8 cellular contexts compared by ENCODE assay signal in genomic region chr17:82031885-82032627, GRCh38. TPM values are rescaled to one million over a fixed set of nuclear protein-coding genes. Genes with fewer than 3 reads are reported as not detected.
DNase-seq lines count a peak whose midpoint lies in the region; ATAC-seq, FAIRE-seq and TF ChIP-seq lines count a peak whose summit lies in the region.

No MANE protein-coding gene starts in this region.

- H3K27me3 ChIP-seq in KMS-11 (ENCODE audit: insufficient read depth, low read depth) (no peaks in the 10 kb centered on the region), smooth muscle cell (ENCODE audit: low read depth) (no peaks in the 10 kb centered on the region)

- H3K27ac ChIP-seq in KMS-11 (peak overlapping the region; percentile 28; the same call in 1 of the 2 replicates), smooth muscle cell (ENCODE audit: low read depth) (no peak overlapping the region)

- H4K20me1 ChIP-seq in KMS-11 (ENCODE audit: insufficient read depth) (no peaks in the 10 kb centered on the region), smooth muscle cell (ENCODE audit: low read depth) (no peaks in the 10 kb centered on the region)

- peaks cover 6% of the 10 kb centered on the region for H3F3A ChIP-seq in smooth muscle cell (ENCODE audit: low read depth)

- H3K4me2 ChIP-seq in KMS-11 (peak overlapping the region; percentile 92), smooth muscle cell (peak overlapping the region; percentile 96)

- H3K79me2 ChIP-seq in KMS-11 (ENCODE audit: insufficient read depth, low read depth): no peaks in the 10 kb centered on the region; the same call in 1 of the 2 replicates
- no peaks in the 10 kb centered on the region for H3K79me2 ChIP-seq in smooth muscle cell (ENCODE audit: low read depth)

- no peaks in the 10 kb centered on the region for H3K9me3 ChIP-seq in smooth muscle cell (replicated peaks; ENCODE audit: low read depth)

- DNase-seq in D721Med (ENCODE audit: insufficient read length, low spot score) (peak; percentile 56), fibroblast of mammary gland (ENCODE audit: low read depth) (no peak), smooth muscle cell (lab: John Stamatoyannopoulos, UW; ENCODE audit: unreplicated experiment) (no peak), NCI-H524 treated with DMSO at 0.1 percent for 48 hours (lab: John Stamatoyannopoulos, UW) (no peak)
- peak; percentile 36 for DNase-seq in activated CD4-positive, alpha-beta T cell treated with anti-CD3 and anti-CD28 coated beads, Interleukin-2, amount 50 U/mL, for 1 hour

- no peak for TF ChIP-seq CTCF in D721Med (IDR thresholded peaks at IDR 0.05; ENCODE audit: insufficient read depth, missing control alignments)
- no peak for TF ChIP-seq CTCF in KMS-11 (conservative IDR thresholded peaks at IDR 0.05; ENCODE audit: low read depth, low read length)
- TF ChIP-seq CTCF in fibroblast of mammary gland (conservative IDR thresholded peaks at IDR 0.05; ENCODE audit: control insufficient read depth, insufficient read depth, low read depth, low read length): no peak
- TF ChIP-seq CTCF in smooth muscle cell (IDR thresholded peaks at IDR 0.05; ENCODE audit: borderline replicate concordance, insufficient read depth, poor library complexity, severe bottlenecking): no peak

- 12% methylated on average over 28 of the region's 59 CpGs for WGBS in smooth muscle cell (ENCODE audit: low lambda C conversion rate)

- no peak for ATAC-seq in HG03280 (IDR thresholded peaks at IDR 0.05; ENCODE audit: unreplicated experiment)
- no peak for ATAC-seq in HG03460 (IDR thresholded peaks at IDR 0.05; ENCODE audit: unreplicated experiment)

- no peaks in the 10 kb centered on the region for H3K36me3 ChIP-seq in KMS-11 (ENCODE audit: insufficient read depth)
- no peaks in the 10 kb centered on the region for H3K36me3 ChIP-seq in smooth muscle cell (ENCODE audit: low read depth)

- H3K4me3 ChIP-seq in KMS-11 (IDR thresholded peaks at IDR 0.05; ENCODE audit: insufficient read depth, low read depth, low read length): no peak overlapping the region
- peak overlapping the region; percentile 42 for H3K4me3 ChIP-seq in fibroblast of mammary gland (ENCODE audit: control insufficient read depth, low read depth, low read length)
- H3K4me3 ChIP-seq in smooth muscle cell: peak overlapping the region; percentile 54

- H3K9ac ChIP-seq in KMS-11 (peak overlapping the region; percentile 77), smooth muscle cell (ENCODE audit: low read depth) (no peak overlapping the region)

- H2AFZ ChIP-seq in KMS-11 (ENCODE audit: low read depth) (peak overlapping the region; percentile 59), smooth muscle cell (ENCODE audit: low read depth) (no peak overlapping the region)

- H3K4me1 ChIP-seq in KMS-11 (ENCODE audit: low read depth, poor library complexity, severe bottlenecking) (peaks cover 15% of the 10 kb centered on the region), smooth muscle cell (ENCODE audit: low read depth) (peaks cover 6% of the 10 kb centered on the region)

- no peak for FAIRE-seq in D721Med (lab: Jason Lieb, UNC)

RNA-seq across cellular contexts. Expression of gene RAC3, which starts 0.6 kb away (rescaled TPM):
- total RNA-seq in smooth muscle cell: 29.2 and 33.0 TPM in 2 replicates
- polyA plus RNA-seq in smooth muscle cell: 12.1 and 15.3 TPM in 2 replicates

RNA-seq across cellular contexts. Expression of gene DCXR, which starts 5.4 kb away (rescaled TPM):
- total RNA-seq in smooth muscle cell: 34.9 and 46.4 TPM in 2 replicates
- polyA plus RNA-seq in smooth muscle cell: 84.4 and 89.4 TPM in 2 replicates

RNA-seq across cellular contexts. Expression of gene LRRC45, which starts 9.0 kb away (rescaled TPM):
- 7.0 and 9.6 TPM in 2 replicates for total RNA-seq in smooth muscle cell
- polyA plus RNA-seq in smooth muscle cell: 7.4 and 13.5 TPM in 2 replicates

RNA-seq across cellular contexts. Expression of gene CENPX, which starts 9.4 kb away (rescaled TPM):
- 44.6 and 50.4 TPM in 2 replicates for total RNA-seq in smooth muscle cell
- 57.5 and 72.8 TPM in 2 replicates for polyA plus RNA-seq in smooth muscle cell

RNA-seq across cellular contexts. Expression of gene RFNG, which starts 19.6 kb away (rescaled TPM):
- 20.3 and 27.1 TPM in 2 replicates for total RNA-seq in smooth muscle cell
- 54.9 and 58.8 TPM in 2 replicates for polyA plus RNA-seq in smooth muscle cell

Comparison
In these comparisons a context has a peak if more than half of its experiments do, and no peak if none do; other contexts are left out.
1. DNase-seq: peak in D721Med (single experiment) and activated CD4-positive, alpha-beta T cell treated with anti-CD3 and anti-CD28 coated beads, Interleukin-2, amount 50 U/mL, for 1 hour (single experiment); none in fibroblast of mammary gland (single experiment), smooth muscle cell (single experiment) and NCI-H524 treated with DMSO at 0.1 percent for 48 hours (single experiment).